Comparison of ENCODE assay signal across 8 cellular contexts in genomic region chr12:124506145-124506831, GRCh38.
DNase-seq lines count a peak whose midpoint lies in the region; ATAC-seq and TF ChIP-seq lines count a peak whose summit lies in the region.

No MANE protein-coding gene starts in this region.

- no peak overlapping the region for H4K91ac ChIP-seq in neuronal stem cell (ENCODE audit: low read depth, low read length, poor library complexity)

- intact Hi-C loops in Panc1 (cut with micrococcal nuclease; ENCODE audit: unreplicated experiment) (no loop called here), esophagus muscularis mucosa (cut with DNase I) (loop anchor here (10.0 kb wide), 1 partner anchor 49 kb away; no protein-coding TSS in a partner anchor), PC-9 (cut with micrococcal nuclease; ENCODE audit: unreplicated experiment) (loop anchor here (5.0 kb wide), 1 partner anchor 221 kb away; no protein-coding TSS in a partner anchor)

- no peaks in the 10 kb centered on the region for H3K9me3 ChIP-seq in Panc1 (ENCODE audit: control insufficient read depth, insufficient read depth, low read depth, low read length)
- no peaks in the 10 kb centered on the region for H3K9me3 ChIP-seq in esophagus muscularis mucosa
- no peaks in the 10 kb centered on the region for H3K9me3 ChIP-seq in neuronal stem cell (replicated peaks in 1 of 2; ENCODE audit: control insufficient read depth in 2 of 2, insufficient read depth in 1 of 2, low read depth in 1 of 2, low read length in 2 of 2)
- no peaks in the 10 kb centered on the region for H3K9me3 ChIP-seq in PC-9 (ENCODE audit: insufficient read depth, low read depth)

- in situ Hi-C loops in Panc1 (cut with HindIII; ENCODE audit: low pct_unique_long_range_greater_than_20kb, low sequenced_read_pairs), result no loop called here

- peak overlapping the region; percentile 96 for H3K18ac ChIP-seq in neuronal stem cell (ENCODE audit: low read length)

- peak overlapping the region; percentile 61 for H3K23ac ChIP-seq in neuronal stem cell (ENCODE audit: low read depth, low read length, poor library complexity)

- H3K4me3 ChIP-seq in HL-60 (replicated peaks; ENCODE audit: insufficient read depth, low read length) (peak overlapping the region; percentile 16), Panc1 (ENCODE audit: low read depth in 2 of 2, low read length in 2 of 2) (0 out of 4 replicates have a peak overlapping the region, but pooled peaks of 1 of the 2 experiments have one; percentile 0), esophagus muscularis mucosa (peak overlapping the region; percentile 12 to 37 (median 28)), neuronal stem cell (ENCODE audit: low read length in 2 of 2) (no peak overlapping the region), PC-9 (no peak overlapping the region)

- H2BK12ac ChIP-seq in neuronal stem cell (ENCODE audit: low read length), result peak overlapping the region; percentile 88

- H2AK5ac ChIP-seq in neuronal stem cell (ENCODE audit: low read depth, low read length), result peak overlapping the region; percentile 88

- H3K14ac ChIP-seq in neuronal stem cell (ENCODE audit: low read length), result peak overlapping the region; percentile 95

- no peak for TF ChIP-seq POLR2A in esophagus muscularis mucosa (IDR thresholded peaks at IDR 0.05; ENCODE audit: low read depth)

- H3K9ac ChIP-seq in neuronal stem cell (ENCODE audit: low read depth, low read length, poor library complexity), result peak overlapping the region; percentile 87

- no peak for TF ChIP-seq CTCF in HL-60 (IDR thresholded peaks at IDR 0.05; ENCODE audit: insufficient read depth, low read length)
- TF ChIP-seq CTCF in Panc1 (IDR thresholded peaks at IDR 0.05), result no peak
- TF ChIP-seq CTCF in esophagus muscularis mucosa (IDR thresholded peaks at IDR 0.05), result peak in 1 of 3 experiments; percentile 11
- TF ChIP-seq CTCF in PC-9 (conservative IDR thresholded peaks at IDR 0.05), result no peak
- no peak for TF ChIP-seq CTCF in foreskin keratinocyte (conservative IDR thresholded peaks at IDR 0.05)

- 10% methylated on average over 30 of the region's 30 CpGs for WGBS in esophagus muscularis mucosa
- WGBS in neuronal stem cell (ENCODE audit: extremely low coverage in 2 of 2, insufficient read length in 2 of 2, insufficient replicate concordance in 1 of 2), 2 donors, result no CpG with 5 or more reads among the region's 30 CpGs

- H2BK120ac ChIP-seq in neuronal stem cell (ENCODE audit: low read depth, low read length), result no peak overlapping the region

- H3K4me2 ChIP-seq in neuronal stem cell (ENCODE audit: insufficient read depth, low read length, poor library complexity, severe bottlenecking) (no peak overlapping the region), PC-9 (no peak overlapping the region)

- H3K79me2 ChIP-seq in PC-9 (ENCODE audit: low read depth), result peaks cover 89% of the 10 kb centered on the region

- H3K27me3 ChIP-seq in HL-60 (ENCODE audit: insufficient read depth, poor library complexity, severe bottlenecking) (no peaks in the 10 kb centered on the region), Panc1 (ENCODE audit: control insufficient read depth, insufficient read depth, low read length) (no peaks in the 10 kb centered on the region), esophagus muscularis mucosa (no peaks in the 10 kb centered on the region), neuronal stem cell (ENCODE audit: control insufficient read depth in 3 of 3, insufficient read depth in 3 of 3, low read depth in 1 of 3, low read length in 3 of 3) (no peaks in the 10 kb centered on the region), PC-9 (ENCODE audit: insufficient read depth, low read depth) (no peaks in the 10 kb centered on the region), foreskin keratinocyte (no peaks in the 10 kb centered on the region)

- DNase-seq in HL-60 (ENCODE audit: low read depth in 1 of 2, low spot score in 1 of 2) (peak; percentile 81 to 94), Panc1 (ENCODE audit: low read depth, low spot score) (no peak), esophagus muscularis mucosa (ENCODE audit: extremely low spot score) (no peak), neuronal stem cell (ENCODE audit: low spot score) (no peak), activated T-cell treated with anti-CD3 and anti-CD28 coated beads for 4 hours (no peak), PC-9 (no peak), foreskin keratinocyte (no peak)

- BruUV-seq in Panc1 (replicated peaks; lab: Mats Ljungman, UMichigan) (TSS peak; percentile 27), PC-9 (replicated peaks; lab: Mats Ljungman, UMichigan) (no TSS peak)

- H2BK5ac ChIP-seq in neuronal stem cell (ENCODE audit: low read length), result peak overlapping the region; percentile 39

- H3K4ac ChIP-seq in neuronal stem cell (ENCODE audit: low read length), result peak overlapping the region; percentile 23

- peaks cover 78% of the 10 kb centered on the region for H3K4me1 ChIP-seq in Panc1 (ENCODE audit: control insufficient read depth, insufficient read depth, low read length)
- H3K4me1 ChIP-seq in esophagus muscularis mucosa, result peaks cover 82 to 97% (median 96%) of the 10 kb centered on the region in 4 donors
- peaks cover 34 to 55% of the 10 kb centered on the region in 2 donors for H3K4me1 ChIP-seq in neuronal stem cell (ENCODE audit: control insufficient read depth in 2 of 2, insufficient read depth in 1 of 2, low read depth in 1 of 2, low read length in 2 of 2)
- H3K4me1 ChIP-seq in PC-9 (replicated peaks; ENCODE audit: insufficient read depth), result peaks cover 32% of the 10 kb centered on the region
- peaks cover 39% of the 10 kb centered on the region for H3K4me1 ChIP-seq in foreskin keratinocyte

- peak overlapping the region; percentile 76 for H2BK15ac ChIP-seq in neuronal stem cell (ENCODE audit: low read length)

- CTCF ChIA-PET in Panc1 (lab: Charles Lee), result no interaction called here
- CTCF ChIA-PET in PC-9 (lab: Charles Lee), result no interaction called here

- H3K27ac ChIP-seq in HL-60 (replicated peaks), result peak overlapping the region; percentile 66
- H3K27ac ChIP-seq in Panc1 (ENCODE audit: low read length), result peak overlapping the region; percentile 77
- peak overlapping the region; percentile 79 to 98 (median 84) for H3K27ac ChIP-seq in esophagus muscularis mucosa (replicated peaks in 1 of 4)
- peak overlapping the region; percentile 38 for H3K27ac ChIP-seq in neuronal stem cell (replicated peaks; ENCODE audit: low read length)
- no peak overlapping the region for H3K27ac ChIP-seq in PC-9
- no peak overlapping the region for H3K27ac ChIP-seq in foreskin keratinocyte

- H3K36me3 ChIP-seq in Panc1 (ENCODE audit: control insufficient read depth, insufficient read depth, low read length) (no peaks in the 10 kb centered on the region), esophagus muscularis mucosa (peaks cover 0 to 4% (median 0%) of the 10 kb centered on the region in 4 donors), neuronal stem cell (replicated peaks in 1 of 2; ENCODE audit: control insufficient read depth in 2 of 2, insufficient read depth in 2 of 2, low read length in 2 of 2) (no peaks in the 10 kb centered on the region), PC-9 (ENCODE audit: low read depth) (no peaks in the 10 kb centered on the region)

- POLR2A ChIA-PET in Panc1 (lab: Charles Lee), result no interaction called here
- POLR2A ChIA-PET in PC-9 (lab: Charles Lee; ENCODE audit: unreplicated experiment), result no interaction called here

- H3K79me1 ChIP-seq in neuronal stem cell (ENCODE audit: low read depth, low read length), result peaks cover 32% of the 10 kb centered on the region

- H2AFZ ChIP-seq in neuronal stem cell (ENCODE audit: low read length), result no peak overlapping the region
- no peak overlapping the region for H2AFZ ChIP-seq in PC-9

- H3F3A ChIP-seq in PC-9 (ENCODE audit: insufficient read depth, low read depth), result peaks cover 31% of the 10 kb centered on the region

- no peak for TF ChIP-seq EP300 in esophagus muscularis mucosa (IDR thresholded peaks at IDR 0.05)

- H3K9me2 ChIP-seq in PC-9 (ENCODE audit: insufficient read depth), result no peaks in the 10 kb centered on the region

- ATAC-seq in Panc1 (0 out of 2 replicates have a peak, but pooled peaks have one; percentile 7), HG02970 (IDR thresholded peaks at IDR 0.05; ENCODE audit: low FRiP score, unreplicated experiment) (no peak), foreskin keratinocyte (no peak)

- no peak overlapping the region for H4K8ac ChIP-seq in neuronal stem cell (ENCODE audit: low read depth, low read length)

- peaks cover 75% of the 10 kb centered on the region for H4K20me1 ChIP-seq in PC-9 (ENCODE audit: insufficient read depth)

Comparison
In these comparisons a context has a peak if more than half of its experiments do, and no peak if none do; other contexts are left out.
1. DNase-seq: peak in HL-60 (2 of 2); none in Panc1 (single experiment), esophagus muscularis mucosa (single experiment), neuronal stem cell (single experiment), activated T-cell treated with anti-CD3 and anti-CD28 coated beads for 4 hours (single experiment), PC-9 (0 of 2) and foreskin keratinocyte (0 of 2).
2. H3K27ac ChIP-seq: peak in HL-60 (single experiment), Panc1 (single experiment), esophagus muscularis mucosa (4 of 4) and neuronal stem cell (single experiment); none in PC-9 (single experiment) and foreskin keratinocyte (single experiment).
3. H3K4me3 ChIP-seq: peak in HL-60 (single experiment) and esophagus muscularis mucosa (4 of 4); none in neuronal stem cell (0 of 2) and PC-9 (single experiment).